ENCODE assay signal across 27 cellular contexts in the genomic region with DNA sequence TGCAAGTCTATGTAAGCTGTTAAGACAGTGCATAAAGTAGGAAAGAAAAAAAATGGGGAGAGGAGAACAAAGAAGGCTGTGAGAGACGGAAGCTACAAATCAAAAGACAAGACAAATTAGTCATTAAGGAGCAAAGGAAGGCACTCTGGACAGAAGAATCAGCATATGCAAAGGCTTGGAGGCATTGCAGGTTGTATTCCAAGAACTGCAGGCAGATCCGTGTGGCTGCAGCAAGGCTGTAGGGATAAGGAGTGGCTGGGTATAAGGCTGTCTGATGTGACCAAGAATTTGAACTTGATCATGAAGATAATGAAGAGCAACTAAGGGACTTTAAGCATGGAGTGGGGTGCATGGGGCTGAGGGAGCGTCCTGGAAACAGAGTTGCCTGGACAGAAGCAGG.
"Had no signal": no experiment of that assay in that cellular context is flagged by ENCODE, and none has a peak within 500 bp of the region (broad histone marks: within the 10 kb centered on the region; RNA-seq: fewer than 3 reads in every experiment).

No MANE protein-coding gene starts in this region.

- H3K27ac Mint-ChIP-seq: activated CD4-positive, alpha-beta memory T cell treated with anti-CD3 and anti-CD28 coated beads for 36 hours; activated CD8-positive, alpha-beta T cell treated with anti-CD3 and anti-CD28 coated beads, Interleukin-2, amount 10 ng/mL, durations not matched to agents 7 days and 5 days; activated naive CD4-positive, alpha-beta T cell treated with anti-CD3 and anti-CD28 coated beads, Interleukin-2, amount 10 ng/mL, durations not matched to agents 7 days and 5 days; activated naive CD4-positive, alpha-beta T cell treated with anti-CD3 and anti-CD28 coated beads, Interleukin-2, amount 50 U/mL, for 72 hours; activated naive CD8-positive, alpha-beta T cell treated with anti-CD3 and anti-CD28 coated beads, Interleukin-2, amount 10 ng/mL, durations not matched to agents 7 days and 5 days; activated T-cell treated with anti-CD3 and anti-CD28 coated beads, Interleukin-2, amount 50 U/mL, for 24 hours; activated T-cell treated with anti-CD3 and anti-CD28 coated beads, Interleukin-2, amount 50 U/mL, for 72 hours; brain had no signal

- H3K4me3 ChIP-seq: ascending aorta, breast epithelium, cardiac muscle cell, colonic mucosa, esophagus squamous epithelium had no signal

- H3K27me3 ChIP-seq: ascending aorta, breast epithelium, cardiac muscle cell, colonic mucosa, esophagus squamous epithelium had no signal

- H3K4me3 Mint-ChIP-seq: activated CD4-positive, alpha-beta memory T cell treated with anti-CD3 and anti-CD28 coated beads for 36 hours; activated CD8-positive, alpha-beta T cell treated with anti-CD3 and anti-CD28 coated beads, Interleukin-2, amount 10 ng/mL, durations not matched to agents 7 days and 5 days; activated naive CD4-positive, alpha-beta T cell treated with anti-CD3 and anti-CD28 coated beads, Interleukin-2, amount 10 ng/mL, durations not matched to agents 7 days and 5 days; activated naive CD8-positive, alpha-beta T cell treated with anti-CD3 and anti-CD28 coated beads, Interleukin-2, amount 10 ng/mL, durations not matched to agents 7 days and 5 days; activated T-cell treated with anti-CD3 and anti-CD28 coated beads, Interleukin-2, amount 50 U/mL, for 24 hours; activated T-cell treated with anti-CD3 and anti-CD28 coated beads, Interleukin-2, amount 50 U/mL, for 72 hours; brain had no signal

- H3K4me1 ChIP-seq: ascending aorta, breast epithelium, colonic mucosa, esophagus squamous epithelium had no signal

- ATAC-seq: activated CD8-positive, alpha-beta T cell treated with anti-CD3 and anti-CD28 coated beads, Interleukin-2, amount 10 ng/mL, durations not matched to agents 7 days and 5 days; activated naive CD4-positive, alpha-beta T cell treated with anti-CD3 and anti-CD28 coated beads, Interleukin-2, amount 50 U/mL, for 72 hours; activated T-cell treated with anti-CD3 and anti-CD28 coated beads, Interleukin-2, amount 50 U/mL, for 72 hours had no signal

- DNase-seq: activated CD4-positive, alpha-beta memory T cell treated with anti-CD3 and anti-CD28 coated beads for 36 hours; activated CD4-positive, alpha-beta T cell treated with anti-CD3 and anti-CD28 coated beads for 1 hour; activated CD4-positive, alpha-beta T cell treated with anti-CD3 and anti-CD28 coated beads for 4 hours; activated CD4-positive, alpha-beta T cell treated with anti-CD3 and anti-CD28 coated beads, Interleukin-2, amount 50 U/mL, for 1 hour; activated CD8-positive, alpha-beta memory T cell treated with anti-CD3 and anti-CD28 coated beads, Interleukin-2, amount 50 U/mL, for 48 hours; activated CD8-positive, alpha-beta T cell treated with anti-CD3 and anti-CD28 coated beads, Interleukin-2, amount 10 ng/mL, durations not matched to agents 7 days and 5 days; activated gamma-delta T cell; activated naive CD4-positive, alpha-beta T cell; activated naive CD4-positive, alpha-beta T cell treated with anti-CD3 and anti-CD28 coated beads, Interleukin-2, amount 10 ng/mL, durations not matched to agents 7 days and 5 days; activated naive CD8-positive, alpha-beta T cell treated with anti-CD3 and anti-CD28 coated beads, Interleukin-2, amount 10 ng/mL, durations not matched to agents 7 days and 5 days; activated T-cell treated with anti-CD3 and anti-CD28 coated beads for 4 hours; activated T-cell treated with anti-CD3 and anti-CD28 coated beads, Interleukin-2, amount 50 U/mL, for 24 hours; activated T-cell treated with anti-CD3 and anti-CD28 coated beads, Interleukin-2, amount 50 U/mL, for 72 hours; central memory CD4-positive, alpha-beta T cell; cerebellar nuclear complex; colonic mucosa; effector CD8-positive, alpha-beta T cell; esophagus squamous epithelium; head of caudate nucleus; T-helper 1 cell; T-helper 2 cell had no signal

- H3K27me3 Mint-ChIP-seq: activated naive CD4-positive, alpha-beta T cell treated with anti-CD3 and anti-CD28 coated beads, Interleukin-2, amount 10 ng/mL, durations not matched to agents 7 days and 5 days; activated T-cell treated with anti-CD3 and anti-CD28 coated beads, Interleukin-2, amount 50 U/mL, for 24 hours had no signal

- H3K9me3 Mint-ChIP-seq: activated CD4-positive, alpha-beta memory T cell treated with anti-CD3 and anti-CD28 coated beads for 36 hours; activated naive CD4-positive, alpha-beta T cell treated with anti-CD3 and anti-CD28 coated beads, Interleukin-2, amount 10 ng/mL, durations not matched to agents 7 days and 5 days; activated naive CD4-positive, alpha-beta T cell treated with anti-CD3 and anti-CD28 coated beads, Interleukin-2, amount 50 U/mL, for 72 hours; activated naive CD8-positive, alpha-beta T cell treated with anti-CD3 and anti-CD28 coated beads, Interleukin-2, amount 10 ng/mL, durations not matched to agents 7 days and 5 days; activated T-cell treated with anti-CD3 and anti-CD28 coated beads, Interleukin-2, amount 50 U/mL, for 24 hours; activated T-cell treated with anti-CD3 and anti-CD28 coated beads, Interleukin-2, amount 50 U/mL, for 72 hours; brain had no signal

- H3K36me3 Mint-ChIP-seq: activated CD4-positive, alpha-beta memory T cell treated with anti-CD3 and anti-CD28 coated beads for 36 hours; activated naive CD4-positive, alpha-beta T cell treated with anti-CD3 and anti-CD28 coated beads, Interleukin-2, amount 10 ng/mL, durations not matched to agents 7 days and 5 days; activated naive CD4-positive, alpha-beta T cell treated with anti-CD3 and anti-CD28 coated beads, Interleukin-2, amount 50 U/mL, for 72 hours; activated naive CD8-positive, alpha-beta T cell treated with anti-CD3 and anti-CD28 coated beads, Interleukin-2, amount 10 ng/mL, durations not matched to agents 7 days and 5 days; brain had no signal

- H3K36me3 ChIP-seq: ascending aorta, breast epithelium, cardiac muscle cell, colonic mucosa, esophagus squamous epithelium had no signal

- H3K9me3 ChIP-seq: ascending aorta, breast epithelium, colonic mucosa, esophagus squamous epithelium had no signal

- H3K4me1 Mint-ChIP-seq: activated naive CD4-positive, alpha-beta T cell treated with anti-CD3 and anti-CD28 coated beads, Interleukin-2, amount 10 ng/mL, durations not matched to agents 7 days and 5 days; activated naive CD8-positive, alpha-beta T cell treated with anti-CD3 and anti-CD28 coated beads, Interleukin-2, amount 10 ng/mL, durations not matched to agents 7 days and 5 days had no signal

- H3K27ac ChIP-seq: ascending aorta, breast epithelium, cardiac muscle cell, colonic mucosa, epithelial cell of prostate, esophagus squamous epithelium had no signal
